In genomic region chr1:223748405-223748772, GRCh38 we compare ENCODE assay signal across 8 cellular contexts. TPM values are rescaled to one million over a fixed set of nuclear protein-coding genes. Genes with fewer than 3 reads are reported as not detected.
DNase-seq lines count a peak whose midpoint lies in the region; TF ChIP-seq lines count a peak whose summit lies in the region.

No MANE protein-coding gene starts in this region.

- H3K4me2 ChIP-seq in DOHH2 (ENCODE audit: low read length) = peak overlapping the region; percentile 72; the same call in 1 of the 2 replicates
- H3K4me2 ChIP-seq in PC-9 = no peak overlapping the region

- H3K27me3 ChIP-seq in DOHH2 (ENCODE audit: control insufficient read depth, low read length) (peaks cover 10% of the 10 kb centered on the region), muscle layer of duodenum (ENCODE audit: low read depth, low read length) (no peaks in the 10 kb centered on the region), PC-9 (ENCODE audit: insufficient read depth, low read depth) (no peaks in the 10 kb centered on the region)

- POLR2A ChIA-PET in PC-9 (lab: Charles Lee; ENCODE audit: unreplicated experiment) = no interaction called here

- peak; percentile 15 for DNase-seq in HT-29 (ENCODE audit: low spot score)
- no peak for DNase-seq in coronary artery (ENCODE audit: low spot score)
- DNase-seq in NCI-H748 (lab: John Stamatoyannopoulos, UW; ENCODE audit: unreplicated experiment) = no peak
- DNase-seq in PC-9 = no peak
- no peak for DNase-seq in stimulated activated CD4-positive, alpha-beta T cell treated with anti-CD3 and anti-CD28 coated beads, Interleukin-4, amount 100 ng/mL, for 1 hour
- DNase-seq in NCI-H2196 treated with DMSO at 0.1 percent for 48 hours (lab: John Stamatoyannopoulos, UW; ENCODE audit: unreplicated experiment) = no peak

- H3F3A ChIP-seq in DOHH2 (ENCODE audit: control insufficient read depth, insufficient read depth) (no peaks in the 10 kb centered on the region), PC-9 (ENCODE audit: insufficient read depth, low read depth) (peaks cover 61% of the 10 kb centered on the region)

- H3K36me3 ChIP-seq in DOHH2 (ENCODE audit: control insufficient read depth, low read length) (no peaks in the 10 kb centered on the region), muscle layer of duodenum (ENCODE audit: control insufficient read depth in 1 of 2, insufficient read depth in 2 of 2, low read length in 2 of 2) (peaks cover 57 to 58% of the 10 kb centered on the region in 2 donors), PC-9 (ENCODE audit: low read depth) (peaks cover 69% of the 10 kb centered on the region)

- H4K20me1 ChIP-seq in DOHH2 (ENCODE audit: control insufficient read depth, insufficient read depth, low read depth, low read length) = no peaks in the 10 kb centered on the region
- no peaks in the 10 kb centered on the region; the same call in 1 of the 2 replicates for H4K20me1 ChIP-seq in PC-9 (ENCODE audit: insufficient read depth)

- H2AFZ ChIP-seq in PC-9 = no peak overlapping the region

- TF ChIP-seq CTCF in DOHH2 (IDR thresholded peaks at IDR 0.05; ENCODE audit: low read depth, low read length, poor library complexity, severe bottlenecking) = no peak
- no peak for TF ChIP-seq CTCF in coronary artery (IDR thresholded peaks at IDR 0.05)
- TF ChIP-seq CTCF in PC-9 (conservative IDR thresholded peaks at IDR 0.05) = no peak

- no peaks in the 10 kb centered on the region for H3K9me3 ChIP-seq in DOHH2 (ENCODE audit: control insufficient read depth, insufficient read depth, low read length)
- H3K9me3 ChIP-seq in muscle layer of duodenum (ENCODE audit: control insufficient read depth in 1 of 2, low read length in 2 of 2) = no peaks in the 10 kb centered on the region
- no peaks in the 10 kb centered on the region for H3K9me3 ChIP-seq in PC-9 (ENCODE audit: insufficient read depth, low read depth)

- H3K27ac ChIP-seq in DOHH2 (ENCODE audit: low read depth, low read length) = no peak overlapping the region
- peak overlapping the region; percentile 73 to 88 for H3K27ac ChIP-seq in coronary artery
- H3K27ac ChIP-seq in muscle layer of duodenum (ENCODE audit: low read length) = peak overlapping the region; percentile 34
- no peak overlapping the region for H3K27ac ChIP-seq in PC-9

- no TSS peak for BruUV-seq in PC-9 (replicated peaks; lab: Mats Ljungman, UMichigan)

- H3K4me3 ChIP-seq in DOHH2 (ENCODE audit: low read length) = no peak overlapping the region
- peak overlapping the region; percentile 73 for H3K4me3 ChIP-seq in coronary artery
- peak overlapping the region; percentile 51 to 52 for H3K4me3 ChIP-seq in muscle layer of duodenum (ENCODE audit: low read depth in 1 of 2, low read length in 2 of 2)
- H3K4me3 ChIP-seq in PC-9 = no peak overlapping the region

- H3K79me2 ChIP-seq in DOHH2 (ENCODE audit: control insufficient read depth, low read length) (no peaks in the 10 kb centered on the region), PC-9 (ENCODE audit: low read depth) (peaks cover 19% of the 10 kb centered on the region)

- intact Hi-C loops in PC-9 (cut with micrococcal nuclease; ENCODE audit: unreplicated experiment) = loop anchor here (2.0 kb wide), 1 partner anchor 50 kb away; no protein-coding TSS in a partner anchor

- H3K4me1 ChIP-seq in DOHH2 (ENCODE audit: control insufficient read depth, low read length) (peaks cover 3% of the 10 kb centered on the region; the same call in 1 of the 2 replicates), muscle layer of duodenum (ENCODE audit: control insufficient read depth in 1 of 2, insufficient read depth in 2 of 2, low read length in 2 of 2) (peaks cover 10 to 13% of the 10 kb centered on the region in 2 donors), PC-9 (replicated peaks; ENCODE audit: insufficient read depth) (no peaks in the 10 kb centered on the region)

- H3K9me2 ChIP-seq in DOHH2 (replicated peaks; ENCODE audit: control insufficient read depth, low read length) = no peaks in the 10 kb centered on the region
- H3K9me2 ChIP-seq in PC-9 (ENCODE audit: insufficient read depth) = no peaks in the 10 kb centered on the region

- CTCF ChIA-PET in PC-9 (lab: Charles Lee) = no interaction called here

RNA-seq across cellular contexts. Expression of gene CAPN2, which starts 36.0 kb away (rescaled TPM):
- 101 and 121 TPM in 2 replicates for total RNA-seq in HT-29 (2014; rRNA removed; shearing (Covaris generic))
- total RNA-seq in PC-9 (2021) = 376 and 459 TPM in 2 replicates

Comparison
In these comparisons a context has a peak if more than half of its experiments do, and no peak if none do; other contexts are left out.
1. H3K27ac ChIP-seq: peak in coronary artery (2 of 2) and muscle layer of duodenum (single experiment); none in DOHH2 (single experiment) and PC-9 (single experiment).
2. H3K4me3 ChIP-seq: peak in coronary artery (single experiment) and muscle layer of duodenum (2 of 2); none in DOHH2 (single experiment) and PC-9 (single experiment).